8 cellular contexts compared by ENCODE assay signal in genomic region chr4:51844157-51845054, GRCh38.
A peak's percentile ranks its signal among the peaks of the same experiment; 100 is the strongest.
DNase-seq lines count a peak whose midpoint lies in the region; ATAC-seq lines count a peak whose summit lies in the region.

No MANE protein-coding gene starts in this region.

- peak; percentile 53 for ATAC-seq in GM18502 (IDR thresholded peaks at IDR 0.05; ENCODE audit: poor library complexity, unreplicated experiment)
- ATAC-seq in HG02943 (IDR thresholded peaks at IDR 0.05; ENCODE audit: low read depth, unreplicated experiment) = peak; percentile 38

- DNase-seq in NCI-H187 (lab: John Stamatoyannopoulos, UW) = peak; percentile 75 to 88
- peak; percentile 69 for DNase-seq in T-helper 9 cell
- DNase-seq in astrocyte of the hippocampus (ENCODE audit: low read depth, low spot score) = peak; percentile 97
- peak; percentile 92 to 95 for DNase-seq in hippocampal formation (lab: John Stamatoyannopoulos, UW)
- DNase-seq in retina = peak; percentile 94
- DNase-seq in cortex of kidney (lab: John Stamatoyannopoulos, UW) = no peak
